In the genomic region with DNA sequence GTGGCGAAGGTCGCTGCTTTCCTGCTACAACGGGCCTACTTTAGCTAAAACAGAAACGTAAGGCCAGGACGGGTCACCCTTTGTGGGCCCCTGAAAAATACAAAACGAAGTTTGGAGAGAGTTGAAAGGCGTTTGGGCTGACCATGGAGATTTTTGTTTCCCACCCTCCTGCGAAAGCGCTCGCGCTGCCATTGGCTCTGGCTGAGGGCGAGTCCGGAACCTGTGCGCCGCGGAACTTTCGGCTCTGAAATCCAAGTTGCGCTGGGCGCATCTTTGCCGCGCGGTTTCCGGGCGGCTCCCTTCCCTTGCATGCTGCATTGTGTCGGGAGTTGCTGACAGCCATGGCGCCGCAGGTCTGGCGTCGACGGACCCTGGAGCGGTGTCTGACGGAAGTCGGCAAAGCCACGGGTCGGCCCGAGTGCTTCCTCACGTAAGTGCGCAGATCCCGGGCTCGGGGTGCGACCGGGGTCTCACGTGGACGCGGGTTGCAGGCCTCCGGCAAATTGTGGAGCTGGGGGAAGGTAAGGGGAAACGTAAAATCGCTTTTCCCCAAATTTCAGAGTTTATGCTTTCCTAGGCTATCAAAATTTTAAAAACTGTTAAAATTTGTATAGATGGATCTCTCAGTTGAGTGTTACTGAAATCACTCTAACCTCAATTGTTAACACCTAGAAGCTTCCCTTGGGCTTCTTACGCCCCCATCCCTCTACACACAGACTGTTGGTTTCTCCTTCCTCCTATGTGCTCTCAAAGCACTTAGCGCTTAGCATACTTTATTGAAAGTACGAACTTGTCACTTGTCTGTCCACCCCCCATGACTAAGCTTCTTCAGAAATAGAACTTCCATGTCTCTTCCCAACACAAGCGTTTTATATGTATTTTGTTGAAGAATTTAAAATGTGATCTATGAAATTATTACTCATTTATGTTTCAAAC, we compare ENCODE assay signal across 8 cellular contexts. TPM values are rescaled to one million over a fixed set of nuclear protein-coding genes. Genes with fewer than 3 reads are reported as not detected.
DNase-seq lines count a peak whose midpoint lies in the region; ATAC-seq and TF ChIP-seq lines count a peak whose summit lies in the region.

A gene with protein sequence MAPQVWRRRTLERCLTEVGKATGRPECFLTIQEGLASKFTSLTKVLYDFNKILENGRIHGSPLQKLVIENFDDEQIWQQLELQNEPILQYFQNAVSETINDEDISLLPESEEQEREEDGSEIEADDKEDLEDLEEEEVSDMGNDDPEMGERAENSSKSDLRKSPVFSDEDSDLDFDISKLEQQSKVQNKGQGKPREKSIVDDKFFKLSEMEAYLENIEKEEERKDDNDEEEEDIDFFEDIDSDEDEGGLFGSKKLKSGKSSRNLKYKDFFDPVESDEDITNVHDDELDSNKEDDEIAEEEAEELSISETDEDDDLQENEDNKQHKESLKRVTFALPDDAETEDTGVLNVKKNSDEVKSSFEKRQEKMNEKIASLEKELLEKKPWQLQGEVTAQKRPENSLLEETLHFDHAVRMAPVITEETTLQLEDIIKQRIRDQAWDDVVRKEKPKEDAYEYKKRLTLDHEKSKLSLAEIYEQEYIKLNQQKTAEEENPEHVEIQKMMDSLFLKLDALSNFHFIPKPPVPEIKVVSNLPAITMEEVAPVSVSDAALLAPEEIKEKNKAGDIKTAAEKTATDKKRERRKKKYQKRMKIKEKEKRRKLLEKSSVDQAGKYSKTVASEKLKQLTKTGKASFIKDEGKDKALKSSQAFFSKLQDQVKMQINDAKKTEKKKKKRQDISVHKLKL (plus strand): TSS at position 310 of the 936 bp plus-strand sequence. CDS start 32 bp downstream, at position 342.

- peak; percentile 96 for ATAC-seq in HG02798 (IDR thresholded peaks at IDR 0.05; ENCODE audit: poor library complexity, unreplicated experiment)

- H3K27me3 ChIP-seq in left ventricle myocardium inferior (ENCODE audit: low read depth) (no peaks in the 10 kb centered on the region), prostate gland (replicated peaks; ENCODE audit: insufficient read depth) (no peaks in the 10 kb centered on the region)

- H3K27ac ChIP-seq in left ventricle myocardium inferior (replicated peaks) (peak within 1 kb of the TSS; percentile 97), prostate gland (peak within 1 kb of the TSS; percentile 93 to 96)

- H3K4me1 ChIP-seq in left ventricle myocardium inferior (peaks cover 61% of the 10 kb centered on the region), prostate gland (replicated peaks) (peaks cover 6% of the 10 kb centered on the region)

- H3K9me3 ChIP-seq in left ventricle myocardium inferior (replicated peaks) (no peaks in the 10 kb centered on the region), prostate gland (no peaks in the 10 kb centered on the region)

- H3K36me3 ChIP-seq in left ventricle myocardium inferior (peaks cover 27% of the 10 kb centered on the region), prostate gland (no peaks in the 10 kb centered on the region)

- DNase-seq in NCI-H1417 (lab: John Stamatoyannopoulos, UW) (peak; percentile 85 to 97 (median 97)), T-helper 1 cell (peak; percentile 72 to 94 (median 79)), amniotic stem cell (lab: John Stamatoyannopoulos, UW) (peak; percentile 82), left ventricle myocardium inferior (peak; percentile 90), prostate gland (ENCODE audit: low spot score) (peak; percentile 85), ureter (ENCODE audit: low spot score) (peak; percentile 93)

- intact Hi-C loops in left ventricle myocardium inferior (cut with micrococcal nuclease) (no loop called here), prostate gland (cut with DNase I) (loop anchor here (5.0 kb wide), 1 partner anchor 63 kb away; a partner anchor contains a TSS)

- WGBS in prostate gland = under 1% methylated on average over 52 of the region's 52 CpGs

- H3K4me3 ChIP-seq in left ventricle myocardium inferior = peak within 1 kb of the TSS; percentile 78
- H3K4me3 ChIP-seq in prostate gland = peak within 1 kb of the TSS; percentile 54 to 89

- TF ChIP-seq CTCF in left ventricle myocardium inferior (IDR thresholded peaks at IDR 0.05; ENCODE audit: borderline replicate concordance) (no peak), prostate gland (IDR thresholded peaks at IDR 0.05) (peak in 1 of 4 experiments; percentile 15)

- peak; percentile 80 for TF ChIP-seq POLR2A in GM15510 (IDR thresholded peaks at IDR 0.05; ENCODE audit: borderline replicate concordance, extremely low read depth, insufficient read length)
- no peak for TF ChIP-seq POLR2A in prostate gland (IDR thresholded peaks at IDR 0.05)

RNA-seq across cellular contexts. Expression of the gene that starts here (rescaled TPM):
- 20.7 TPM for total RNA-seq in left ventricle myocardium inferior
- total RNA-seq in prostate gland = 10 to 100 TPM; 20.2 to 25.9 TPM
- 54.0 TPM for total RNA-seq in ureter

Comparison
In these comparisons a context has a peak if more than half of its experiments do, and no peak if none do; other contexts are left out.
1. Peak in every context shown above with its lines: DNase-seq, ATAC-seq, H3K4me3 ChIP-seq and H3K27ac ChIP-seq.